28 cellular contexts compared by ENCODE assay signal in genomic region chr16:78574571-78574970, GRCh38.
DNase-seq lines count a peak whose midpoint lies in the region; ATAC-seq lines count a peak whose summit lies in the region.
"Had no signal": no experiment of that assay in that cellular context is flagged by ENCODE, and none has a peak within 500 bp of the region (broad histone marks: within the 10 kb centered on the region; RNA-seq: fewer than 3 reads in every experiment).

No MANE protein-coding gene starts in this region.

- no peak overlapping the region for H3K4me3 Mint-ChIP-seq in activated T-cell treated with anti-CD3 and anti-CD28 coated beads, Interleukin-2, amount 50 U/mL, for 4 hours
- H3K4me3 Mint-ChIP-seq: activated CD4-positive, alpha-beta T cell treated with anti-CD3 and anti-CD28 coated beads, Interleukin-2, amount 10 ng/mL, durations not matched to agents 7 days and 5 days; activated T-helper 1 cell treated with anti-CD3 and anti-CD28 coated beads, Interleukin-12 subunit alpha, Interleukin-12 subunit beta, Interleukin-2, Interleukin-4 antibody, amounts not matched to agents 30 ng/mL and 10 ng/mL and 1 ng/mL, durations not matched to agents 14 hours and 24 hours and 36 hours; CD8-positive, alpha-beta T cell; naive thymus-derived CD8-positive, alpha-beta T cell; stimulated activated effector memory CD8-positive, alpha-beta T cell treated with anti-CD3 and anti-CD28 coated beads, Interleukin-12 subunit alpha, Interleukin-12 subunit beta, amount 100 ng/mL, for 72 hours had no signal

- H3K36me3 Mint-ChIP-seq in activated T-cell treated with anti-CD3 and anti-CD28 coated beads, Interleukin-2, amount 50 U/mL, for 4 hours (ENCODE audit: insufficient read depth): peaks cover 6% of the 10 kb centered on the region
- H3K36me3 Mint-ChIP-seq: CD8-positive, alpha-beta T cell; stimulated activated effector memory CD8-positive, alpha-beta T cell treated with anti-CD3 and anti-CD28 coated beads, Interleukin-12 subunit alpha, Interleukin-12 subunit beta, amount 100 ng/mL, for 72 hours had no signal

- intact Hi-C loops in sciatic nerve (cut with DNase I): no loop called here

- no peak for DNase-seq in activated T-cell treated with anti-CD3 and anti-CD28 coated beads, Interleukin-2, amount 50 U/mL, for 4 hours
- DNase-seq in GM03348 (ENCODE audit: low spot score) (no peak), sciatic nerve (ENCODE audit: low spot score) (no peak), HT-29 (ENCODE audit: low spot score) (no peak)
- DNase-seq: activated CD4-positive, alpha-beta T cell treated with anti-CD3 and anti-CD28 coated beads, Interleukin-2, amount 10 ng/mL, durations not matched to agents 7 days and 5 days; activated naive CD4-positive, alpha-beta T cell treated with anti-CD3 and anti-CD28 coated beads, Interleukin-2, amount 50 U/mL, for 16 hours; anterior cingulate cortex; CD8-positive, alpha-beta T cell; DMS153; gastrocnemius medialis; hypothalamus; left ventricle myocardium inferior; naive thymus-derived CD8-positive, alpha-beta T cell; NCI-H1417 treated with DMSO at 0.1 percent for 48 hours; NCI-H2081 treated with DMSO at 0.1 percent for 48 hours; NCI-H446; occipital lobe; SHP77; small intestine; stimulated activated CD4-positive, alpha-beta T cell treated with anti-CD3 and anti-CD28 coated beads, Interleukin-2, amount 100 ng/mL, for 48 hours; substantia nigra; upper lobe of left lung had no signal

- no peaks in the 10 kb centered on the region for H3K27me3 Mint-ChIP-seq in activated T-cell treated with anti-CD3 and anti-CD28 coated beads, Interleukin-2, amount 50 U/mL, for 4 hours (ENCODE audit: low read depth)
- H3K27me3 Mint-ChIP-seq: activated CD4-positive, alpha-beta T cell treated with anti-CD3 and anti-CD28 coated beads, Interleukin-2, amount 10 ng/mL, durations not matched to agents 7 days and 5 days; naive thymus-derived CD8-positive, alpha-beta T cell had no signal

- H3K4me1 Mint-ChIP-seq in activated T-cell treated with anti-CD3 and anti-CD28 coated beads, Interleukin-2, amount 50 U/mL, for 4 hours (ENCODE audit: low read depth): peaks cover 9% of the 10 kb centered on the region

- ATAC-seq in GM18498 (IDR thresholded peaks at IDR 0.05; ENCODE audit: unreplicated experiment): peak; percentile 87
- peak; percentile 87 for ATAC-seq in GM19372 (IDR thresholded peaks at IDR 0.05; ENCODE audit: low read depth, unreplicated experiment)
- peak; percentile 78 for ATAC-seq in GM21737 (IDR thresholded peaks at IDR 0.05; ENCODE audit: unreplicated experiment)
- peak; percentile 77 for ATAC-seq in HG03159 (IDR thresholded peaks at IDR 0.05; ENCODE audit: unreplicated experiment)
- no peak for ATAC-seq in activated T-cell treated with anti-CD3 and anti-CD28 coated beads, Interleukin-2, amount 50 U/mL, for 4 hours
- no peak for ATAC-seq in sciatic nerve
- ATAC-seq: CD8-positive, alpha-beta T cell; gastrocnemius medialis; naive thymus-derived CD8-positive, alpha-beta T cell; stimulated activated effector memory CD8-positive, alpha-beta T cell treated with anti-CD3 and anti-CD28 coated beads, Interleukin-12 subunit alpha, Interleukin-12 subunit beta, amount 100 ng/mL, for 72 hours had no signal

- H3K9me3 Mint-ChIP-seq in activated T-cell treated with anti-CD3 and anti-CD28 coated beads, Interleukin-2, amount 50 U/mL, for 4 hours: no peaks in the 10 kb centered on the region
- H3K9me3 Mint-ChIP-seq: activated CD4-positive, alpha-beta T cell treated with anti-CD3 and anti-CD28 coated beads, Interleukin-2, amount 10 ng/mL, durations not matched to agents 7 days and 5 days; activated T-helper 1 cell treated with anti-CD3 and anti-CD28 coated beads, Interleukin-12 subunit alpha, Interleukin-12 subunit beta, Interleukin-2, Interleukin-4 antibody, amounts not matched to agents 30 ng/mL and 10 ng/mL and 1 ng/mL, durations not matched to agents 14 hours and 24 hours and 36 hours; stimulated activated effector memory CD8-positive, alpha-beta T cell treated with anti-CD3 and anti-CD28 coated beads, Interleukin-12 subunit alpha, Interleukin-12 subunit beta, amount 100 ng/mL, for 72 hours had no signal

Comparison
In these comparisons a context has a peak if more than half of its experiments do, and no peak if none do; other contexts are left out.
1. ATAC-seq: peak in GM18498 (single experiment), GM19372 (single experiment), GM21737 (single experiment) and HG03159 (single experiment); none in activated T-cell treated with anti-CD3 and anti-CD28 coated beads, Interleukin-2, amount 50 U/mL, for 4 hours (0 of 2) and sciatic nerve (single experiment).